17 cellular contexts compared by ENCODE assay signal in the genomic region with DNA sequence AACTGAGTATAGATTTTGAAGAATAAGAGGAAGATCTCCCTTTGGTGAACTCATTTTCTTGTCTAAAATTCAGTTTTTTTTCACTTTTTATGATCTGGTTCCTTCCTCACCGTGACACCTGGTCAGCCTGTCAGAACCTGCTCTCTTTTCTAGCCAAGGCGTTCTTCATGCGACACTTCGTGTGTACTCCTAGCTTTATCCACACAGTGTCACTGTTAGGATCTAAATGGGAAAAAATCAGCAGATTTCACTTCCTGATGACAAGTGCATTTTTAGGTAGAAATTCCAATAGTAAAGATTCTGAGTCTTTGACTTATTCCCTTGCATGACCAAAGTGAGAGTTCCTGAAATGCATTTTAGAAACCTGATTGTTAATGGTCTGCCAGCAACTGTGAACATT.
A peak's percentile ranks its signal among the peaks of the same experiment; 100 is the strongest.
DNase-seq lines count a peak whose midpoint lies in the region; ATAC-seq and TF ChIP-seq lines count a peak whose summit lies in the region.
"Had no signal": no experiment of that assay in that cellular context is flagged by ENCODE, and none has a peak within 500 bp of the region (broad histone marks: within the 10 kb centered on the region; RNA-seq: fewer than 3 reads in every experiment).

No MANE protein-coding gene starts in this region.

- no peak overlapping the region for H3K27ac ChIP-seq in hepatocyte
- H3K27ac ChIP-seq: BLaER1 treated with 17β-estradiol and CSF1 and Interleukin-3, amounts not matched to agents 10 nM and 100 nM; PC-9 had no signal

- no peaks in the 10 kb centered on the region for H4K20me1 ChIP-seq in hepatocyte (ENCODE audit: insufficient read depth, poor library complexity, severe bottlenecking)
- H4K20me1 ChIP-seq: BLaER1 treated with 17β-estradiol and CSF1 and Interleukin-3, amounts not matched to agents 10 nM and 100 nM had no signal

- H3K27me3 ChIP-seq in hepatocyte = peaks cover 4% of the 10 kb centered on the region
- H3K27me3 ChIP-seq: BLaER1 treated with 17β-estradiol and CSF1 and Interleukin-3, amounts not matched to agents 10 nM and 100 nM had no signal

- no peak overlapping the region for H3K4me3 ChIP-seq in hepatocyte
- H3K4me3 ChIP-seq: BLaER1 treated with 17β-estradiol and CSF1 and Interleukin-3, amounts not matched to agents 10 nM and 100 nM; PC-9 had no signal

- H3K4me2 ChIP-seq in hepatocyte = no peak overlapping the region
- H3K4me2 ChIP-seq: BLaER1 treated with 17β-estradiol and CSF1 and Interleukin-3, amounts not matched to agents 10 nM and 100 nM; PC-9 had no signal

- H3K36me3 ChIP-seq in hepatocyte (replicated peaks; ENCODE audit: insufficient read depth, low read depth) = no peaks in the 10 kb centered on the region
- H3K36me3 ChIP-seq: BLaER1 treated with 17β-estradiol and CSF1 and Interleukin-3, amounts not matched to agents 10 nM and 100 nM had no signal

- TF ChIP-seq CTCF in hepatocyte (IDR thresholded peaks at IDR 0.05; ENCODE audit: poor library complexity) = peak; percentile 12

- H3K4me1 ChIP-seq in hepatocyte (ENCODE audit: insufficient read depth) = no peaks in the 10 kb centered on the region
- H3K4me1 ChIP-seq: BLaER1 treated with 17β-estradiol and CSF1 and Interleukin-3, amounts not matched to agents 10 nM and 100 nM had no signal

- peak; percentile 6 for DNase-seq in NCI-H748 (lab: John Stamatoyannopoulos, UW; ENCODE audit: unreplicated experiment)
- DNase-seq in NCI-H748 treated with DMSO at 0.1 percent for 48 hours (lab: John Stamatoyannopoulos, UW) = no peak
- peak; percentile 22 for DNase-seq in SK-MEL-5 (ENCODE audit: low read depth, low spot score)
- DNase-seq in hepatocyte (ENCODE audit: low spot score) = no peak
- peak; percentile 15 for DNase-seq in pons (ENCODE audit: low spot score)
- DNase-seq in DMS153 treated with DMSO at 0.1 percent for 48 hours (lab: John Stamatoyannopoulos, UW; ENCODE audit: unreplicated experiment) = no peak
- DNase-seq: EL, MM.1S, NCI-H1105, NCI-H1694, NCI-H2107, NCI-H345, NCI-H526, PC-9 had no signal

- no peak for ATAC-seq in GM21619 (IDR thresholded peaks at IDR 0.05; ENCODE audit: unreplicated experiment)
- ATAC-seq in GM19452 (IDR thresholded peaks at IDR 0.05; ENCODE audit: unreplicated experiment) = no peak

- H2AFZ ChIP-seq in hepatocyte = no peak overlapping the region
- H2AFZ ChIP-seq: PC-9 had no signal

- no peaks in the 10 kb centered on the region for H3K9me2 ChIP-seq in hepatocyte (replicated peaks; ENCODE audit: insufficient read depth)

- no peaks in the 10 kb centered on the region for H3K79me2 ChIP-seq in hepatocyte

- 77% methylated on average over 4 of the region's 4 CpGs for WGBS in hepatocyte (ENCODE audit: low lambda C conversion rate, missing lambda C conversion rate)

- in situ Hi-C loops in SK-MEL-5 (cut with HindIII; ENCODE audit: low pct_unique_long_range_greater_than_20kb, low sequenced_read_pairs) = no loop called here

- no peaks in the 10 kb centered on the region for H3K9me3 ChIP-seq in hepatocyte (ENCODE audit: low read depth)
- H3K9me3 ChIP-seq: BLaER1 treated with 17β-estradiol and CSF1 and Interleukin-3, amounts not matched to agents 10 nM and 100 nM had no signal

Comparison
In these comparisons a context has a peak if more than half of its experiments do, and no peak if none do; other contexts are left out.
1. DNase-seq: peak in NCI-H748 (single experiment), SK-MEL-5 (single experiment) and pons (single experiment); none in NCI-H748 treated with DMSO at 0.1 percent for 48 hours (single experiment), hepatocyte (single experiment) and DMS153 treated with DMSO at 0.1 percent for 48 hours (single experiment).